Comparison of ENCODE assay signal across 35 cellular contexts in the genomic region with DNA sequence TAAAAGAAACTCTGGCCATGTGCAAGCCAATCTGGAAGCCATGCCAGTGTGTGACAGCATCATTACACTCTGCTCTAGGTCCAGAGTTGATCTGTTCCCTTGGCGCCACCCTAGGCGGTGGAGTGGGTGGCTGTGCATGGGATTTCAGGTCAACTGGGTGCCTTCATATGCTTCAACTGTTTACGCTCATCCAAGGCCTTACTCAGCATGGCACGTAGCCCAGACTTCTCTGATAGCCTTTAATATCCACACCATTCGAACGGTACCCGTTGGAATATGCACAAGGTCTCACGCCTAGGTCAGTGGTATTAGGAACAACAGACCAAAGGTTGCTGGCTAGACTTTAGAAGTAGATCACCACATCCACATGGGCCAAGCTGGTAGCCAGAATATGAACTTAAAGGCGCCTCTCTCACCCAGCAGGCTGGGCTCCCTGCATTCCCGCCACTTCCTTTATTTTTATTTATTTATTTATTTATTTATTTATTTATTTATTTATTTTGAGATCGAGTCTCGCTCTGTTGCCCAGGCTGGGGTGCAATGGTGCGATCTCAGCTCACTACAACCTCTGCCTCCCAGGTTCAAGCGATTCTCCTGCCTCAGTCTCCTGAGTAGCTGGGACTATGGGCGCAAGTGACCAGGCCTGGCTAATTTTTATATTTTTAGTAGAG. TPM values are rescaled to one million over a fixed set of nuclear protein-coding genes. Genes with fewer than 3 reads are reported as not detected.
A peak's percentile ranks its signal among the peaks of the same experiment; 100 is the strongest.
DNase-seq lines count a peak whose midpoint lies in the region; ATAC-seq, FAIRE-seq and TF ChIP-seq lines count a peak whose summit lies in the region.
"Had no signal": no experiment of that assay in that cellular context is flagged by ENCODE, and none has a peak within 500 bp of the region (broad histone marks: within the 10 kb centered on the region; RNA-seq: fewer than 3 reads in every experiment).

No MANE protein-coding gene starts in this region.

- H3K27ac ChIP-seq in Panc1 (ENCODE audit: low read length), result no peak overlapping the region
- H3K27ac ChIP-seq in substantia nigra (ENCODE audit: low read depth, low read length, poor library complexity, severe bottlenecking), result no peak overlapping the region
- H3K27ac ChIP-seq: ascending aorta, BLaER1, esophagus muscularis mucosa, foreskin keratinocyte, SJSA1, thoracic aorta, WERI-Rb-1 had no signal

- DNase-seq in GM12891 (ENCODE audit: insufficient read length, low spot score) (no peak), Panc1 (ENCODE audit: low read depth, low spot score) (no peak), fibroblast of mammary gland (ENCODE audit: low read depth) (peak; percentile 6), posterior vena cava (ENCODE audit: low spot score) (peak; percentile 50), superior temporal gyrus (ENCODE audit: extremely low spot score) (no peak), substantia nigra (lab: John Stamatoyannopoulos, UW) (no peak)
- DNase-seq: activated CD4-positive, alpha-beta T cell treated with anti-CD3 and anti-CD28 coated beads for 4 hours; activated effector memory CD4-positive, alpha-beta T cell treated with anti-CD3 and anti-CD28 coated beads, Interleukin-2, amount 50 U/mL, for 16 hours; activated naive CD8-positive, alpha-beta T cell treated with anti-CD3 and anti-CD28 coated beads for 36 hours; central memory CD4-positive, alpha-beta T cell; DMS153; H7; head of caudate nucleus; natural killer cell; NCI-H1105; NCI-H2029; NCI-H2227 treated with DMSO at 0.1 percent for 48 hours; NCI-H69; nucleus accumbens; RPMI8226; stimulated activated naive CD4-positive, alpha-beta T cell treated with Interleukin-2 at 50 U/mL for 16 hours; T1000; WERI-Rb-1 had no signal

- H3K27me3 ChIP-seq in Panc1 (ENCODE audit: control insufficient read depth, insufficient read depth, low read length), result no peaks in the 10 kb centered on the region
- H3K27me3 ChIP-seq: ascending aorta, BLaER1, foreskin keratinocyte had no signal

- H3K4me1 ChIP-seq in Panc1 (ENCODE audit: control insufficient read depth, insufficient read depth, low read length), result no peaks in the 10 kb centered on the region
- H3K4me1 ChIP-seq: ascending aorta, BLaER1, foreskin keratinocyte, SJSA1 had no signal

- TF ChIP-seq POLR2A in GM12891 (IDR thresholded peaks at IDR 0.05; ENCODE audit: low read depth, low read length), result no peak

- no peaks in the 10 kb centered on the region for H3K36me3 ChIP-seq in Panc1 (ENCODE audit: control insufficient read depth, insufficient read depth, low read length)
- H3K36me3 ChIP-seq: ascending aorta, BLaER1, esophagus muscularis mucosa, SJSA1, thoracic aorta, WERI-Rb-1 had no signal

- peak; percentile 62 for ATAC-seq in Panc1
- ATAC-seq in GM21515 (IDR thresholded peaks at IDR 0.05; ENCODE audit: unreplicated experiment), result no peak
- ATAC-seq: natural killer cell had no signal

- no peaks in the 10 kb centered on the region for H3K9me3 ChIP-seq in Panc1 (ENCODE audit: control insufficient read depth, insufficient read depth, low read depth, low read length)
- H3K9me3 ChIP-seq: ascending aorta, BLaER1, esophagus muscularis mucosa, SJSA1, thoracic aorta had no signal

- in situ Hi-C loops in Panc1 (cut with HindIII; ENCODE audit: low pct_unique_long_range_greater_than_20kb, low sequenced_read_pairs), result no loop called here

- POLR2A ChIA-PET in Panc1 (lab: Charles Lee), result no interaction called here

- FAIRE-seq in GM12891 (lab: Jason Lieb, UNC), result peak; percentile 20
- FAIRE-seq: keratinocyte had no signal

- intact Hi-C loops in Panc1 (cut with micrococcal nuclease; ENCODE audit: unreplicated experiment), result no loop called here
- intact Hi-C loops in posterior vena cava (cut with DNase I), result no loop called here

- H3K4me3 ChIP-seq in Panc1 (ENCODE audit: low read depth in 2 of 2, low read length in 2 of 2), result no peak overlapping the region
- H3K4me3 ChIP-seq in fibroblast of mammary gland (ENCODE audit: control insufficient read depth, low read depth, low read length), result no peak overlapping the region
- H3K4me3 ChIP-seq: ascending aorta, BLaER1, esophagus muscularis mucosa, lung, SJSA1, thoracic aorta had no signal

- TF ChIP-seq CTCF in Panc1 (IDR thresholded peaks at IDR 0.05) (no peak), fibroblast of mammary gland (conservative IDR thresholded peaks at IDR 0.05; ENCODE audit: control insufficient read depth, insufficient read depth, low read depth, low read length) (no peak)

- CTCF ChIA-PET in Panc1 (lab: Charles Lee), result no interaction called here

- no TSS peak for BruUV-seq in Panc1 (replicated peaks; lab: Mats Ljungman, UMichigan)

TF ChIP-seq in GM12891, 5 proteins besides CTCF, POLR2A, EP300 and RAD21:
- TF ChIP-seq TAF1 (IDR thresholded peaks at IDR 0.05; ENCODE audit: low read depth, low read length), result no peak
- TF ChIP-seq POLR2AphosphoS5 (IDR thresholded peaks at IDR 0.05; ENCODE audit: low read depth, low read length), result no peak
- TF ChIP-seq POU2F2 (IDR thresholded peaks at IDR 0.05; ENCODE audit: low read depth, low read length), result no peak
- no peak for TF ChIP-seq PAX5 (IDR thresholded peaks at IDR 0.05; ENCODE audit: insufficient read depth, low read length, severe bottlenecking)
- no peak for TF ChIP-seq SPI1 (IDR thresholded peaks at IDR 0.05; ENCODE audit: low read depth, low read length)
TF ChIP-seq in GM12891: peak in this region for 0.

RNA-seq across cellular contexts. Expression of a gene that starts 18.7 kb away (rescaled TPM):
- 3.8 TPM for polyA plus RNA-seq in GM12891 (2012; ENCODE audit: low read depth, missing spikeins)
- total RNA-seq in Panc1 (2021; ENCODE audit: unreplicated experiment) (10.4 TPM), posterior vena cava (1 to 10 TPM; 2.8 to 9.4 TPM)
- 25.9 TPM for polyA plus RNA-seq in Panc1 (2012; ENCODE audit: insufficient read length)
- total RNA-seq: HT1080 had no signal

RNA-seq across cellular contexts. Expression of a gene that starts 24.8 kb away (rescaled TPM):
- polyA plus RNA-seq in GM12891 (2012; ENCODE audit: low read depth, missing spikeins), result 1.2 TPM
- total RNA-seq in Panc1 (2021; ENCODE audit: unreplicated experiment) (3.3 TPM), posterior vena cava (1 to 10 TPM; 2.7 to 3.3 TPM)
- polyA plus RNA-seq in Panc1 (2012; ENCODE audit: insufficient read length), result 6.2 TPM

RNA-seq across cellular contexts. Expression of a gene that starts 35.0 kb away (rescaled TPM):
- polyA plus RNA-seq in GM12891 (2012; ENCODE audit: low read depth, missing spikeins), result not detected
- total RNA-seq in Panc1 (2021; ENCODE audit: unreplicated experiment) (24.7 TPM), posterior vena cava (under 1 TPM; 0.52 to 0.74 TPM)
- polyA plus RNA-seq in Panc1 (2012; ENCODE audit: insufficient read length), result 67.9 TPM
- total RNA-seq: activated naive CD8-positive, alpha-beta T cell treated with anti-CD3 and anti-CD28 coated beads for 36 hours; ascending aorta; HT1080; pulmonary artery endothelial cell; SJSA1 had no signal
- polyA plus RNA-seq: AG04450 had no signal

RNA-seq across cellular contexts. Expression of a gene that starts 39.4 kb away (rescaled TPM):
- polyA plus RNA-seq in GM12891 (2012; ENCODE audit: low read depth, missing spikeins), result 138 TPM
- 248 TPM for total RNA-seq in Panc1 (2021; ENCODE audit: unreplicated experiment)
- 234 TPM for polyA plus RNA-seq in Panc1 (2012; ENCODE audit: insufficient read length)
- total RNA-seq in posterior vena cava, result 10 to 100 TPM; 78.0 to 91.2 TPM

RNA-seq across cellular contexts. Expression of a gene that starts 47.2 kb away (rescaled TPM):
- 39.3 TPM for polyA plus RNA-seq in GM12891 (2012; ENCODE audit: low read depth, missing spikeins)
- total RNA-seq in Panc1 (2021; ENCODE audit: unreplicated experiment), result 3.2 TPM
- 1.3 TPM for polyA plus RNA-seq in Panc1 (2012; ENCODE audit: insufficient read length)
- total RNA-seq in posterior vena cava, result 10 to 100 TPM; 55.7 to 58.7 TPM

Comparison
In these comparisons a context has a peak if more than half of its experiments do, and no peak if none do; other contexts are left out.
1. DNase-seq: peak in fibroblast of mammary gland (single experiment) and posterior vena cava (single experiment); none in GM12891 (single experiment), Panc1 (single experiment), superior temporal gyrus (single experiment) and substantia nigra (0 of 49).
2. RNA of a gene that starts 35.0 kb away (total RNA-seq): 24.7 TPM in Panc1 (single experiment); 0.52 to 0.74 TPM in posterior vena cava; every median in the first group is over 10 times any median in the second.